In the genomic region with DNA sequence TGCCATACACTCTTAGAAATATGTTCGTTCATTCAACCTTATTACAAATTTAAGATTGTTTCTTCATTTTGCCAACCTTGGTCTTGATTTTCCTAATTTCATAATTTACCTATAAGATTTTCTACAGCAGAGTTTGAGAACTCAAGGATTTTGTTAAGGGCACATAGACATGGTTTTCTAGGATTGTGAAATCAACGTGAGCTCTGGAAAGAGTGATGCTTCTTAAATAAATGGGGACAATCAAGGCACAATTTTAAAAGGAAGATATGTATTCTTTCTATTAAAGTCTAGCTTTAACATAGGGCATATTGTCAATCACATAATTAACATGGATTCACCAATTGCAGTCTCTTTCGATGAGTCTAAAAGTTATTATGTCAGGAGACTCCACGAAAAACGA, we compare ENCODE assay signal across 29 cellular contexts.
"Had no signal": no experiment of that assay in that cellular context is flagged by ENCODE, and none has a peak within 500 bp of the region (broad histone marks: within the 10 kb centered on the region; RNA-seq: fewer than 3 reads in every experiment).

No MANE protein-coding gene starts in this region.

- H3K9me3 Mint-ChIP-seq: endodermal cell had no signal

- H3K4me1 ChIP-seq: colonic mucosa, esophagus squamous epithelium, gastrocnemius medialis, gastroesophageal sphincter, heart left ventricle, heart right ventricle had no signal

- H3K27ac ChIP-seq: colonic mucosa, coronary artery, dorsolateral prefrontal cortex, epithelial cell of prostate, esophagus muscularis mucosa, esophagus squamous epithelium, foreskin keratinocyte, gastrocnemius medialis, gastroesophageal sphincter, heart left ventricle, heart right ventricle had no signal

- DNase-seq: colonic mucosa; cortex of kidney; dermis blood vessel endothelial cell; dorsolateral prefrontal cortex; effector CD4-positive, alpha-beta T cell; effector CD8-positive, alpha-beta T cell; effector memory CD4-positive, alpha-beta T cell; effector memory CD8-positive, alpha-beta T cell; endodermal cell; erythroblast; esophagus squamous epithelium; foreskin fibroblast; foreskin keratinocyte; foreskin melanocyte; gastrocnemius medialis; glutamatergic neuron; head of caudate nucleus; heart left ventricle; heart right ventricle had no signal

- ATAC-seq: effector memory CD8-positive, alpha-beta T cell; esophagus mucosa; foreskin keratinocyte; gastrocnemius medialis; gastroesophageal sphincter; heart left ventricle; heart right ventricle had no signal

- H3K4me3 Mint-ChIP-seq: dendritic cell treated with granulocyte-macrophage colony-stimulating factor and Interleukin-4, amounts not matched to agents 40 ng/mL and 50 ng/mL, for 4 days; effector memory CD8-positive, alpha-beta T cell; endodermal cell had no signal

- H3K27me3 Mint-ChIP-seq: dendritic cell treated with granulocyte-macrophage colony-stimulating factor and Interleukin-4, amounts not matched to agents 40 ng/mL and 50 ng/mL, for 4 days; effector memory CD8-positive, alpha-beta T cell had no signal

- H3K27me3 ChIP-seq: colonic mucosa, dorsolateral prefrontal cortex, esophagus muscularis mucosa, esophagus squamous epithelium, foreskin keratinocyte, gastrocnemius medialis, gastroesophageal sphincter, heart left ventricle, heart right ventricle had no signal

- H3K4me3 ChIP-seq: colonic mucosa, coronary artery, dorsolateral prefrontal cortex, esophagus muscularis mucosa, esophagus squamous epithelium, gastrocnemius medialis, gastroesophageal sphincter, heart left ventricle, heart right ventricle had no signal

- H3K9me3 ChIP-seq: colonic mucosa, esophagus muscularis mucosa, esophagus squamous epithelium, gastrocnemius medialis, gastroesophageal sphincter, heart left ventricle, heart right ventricle had no signal

- H3K36me3 ChIP-seq: colonic mucosa, esophagus muscularis mucosa, esophagus squamous epithelium, gastrocnemius medialis, gastroesophageal sphincter, heart left ventricle, heart right ventricle had no signal

- H3K4me1 Mint-ChIP-seq: endodermal cell had no signal

- FAIRE-seq: colon, endometrium, endothelial cell of umbilical vein, frontal cortex had no signal

- H3K27ac Mint-ChIP-seq: dendritic cell treated with granulocyte-macrophage colony-stimulating factor and Interleukin-4, amounts not matched to agents 40 ng/mL and 50 ng/mL, for 4 days; effector memory CD8-positive, alpha-beta T cell; endodermal cell had no signal
